ENCODE assay signal across 12 cellular contexts in the genomic region with DNA sequence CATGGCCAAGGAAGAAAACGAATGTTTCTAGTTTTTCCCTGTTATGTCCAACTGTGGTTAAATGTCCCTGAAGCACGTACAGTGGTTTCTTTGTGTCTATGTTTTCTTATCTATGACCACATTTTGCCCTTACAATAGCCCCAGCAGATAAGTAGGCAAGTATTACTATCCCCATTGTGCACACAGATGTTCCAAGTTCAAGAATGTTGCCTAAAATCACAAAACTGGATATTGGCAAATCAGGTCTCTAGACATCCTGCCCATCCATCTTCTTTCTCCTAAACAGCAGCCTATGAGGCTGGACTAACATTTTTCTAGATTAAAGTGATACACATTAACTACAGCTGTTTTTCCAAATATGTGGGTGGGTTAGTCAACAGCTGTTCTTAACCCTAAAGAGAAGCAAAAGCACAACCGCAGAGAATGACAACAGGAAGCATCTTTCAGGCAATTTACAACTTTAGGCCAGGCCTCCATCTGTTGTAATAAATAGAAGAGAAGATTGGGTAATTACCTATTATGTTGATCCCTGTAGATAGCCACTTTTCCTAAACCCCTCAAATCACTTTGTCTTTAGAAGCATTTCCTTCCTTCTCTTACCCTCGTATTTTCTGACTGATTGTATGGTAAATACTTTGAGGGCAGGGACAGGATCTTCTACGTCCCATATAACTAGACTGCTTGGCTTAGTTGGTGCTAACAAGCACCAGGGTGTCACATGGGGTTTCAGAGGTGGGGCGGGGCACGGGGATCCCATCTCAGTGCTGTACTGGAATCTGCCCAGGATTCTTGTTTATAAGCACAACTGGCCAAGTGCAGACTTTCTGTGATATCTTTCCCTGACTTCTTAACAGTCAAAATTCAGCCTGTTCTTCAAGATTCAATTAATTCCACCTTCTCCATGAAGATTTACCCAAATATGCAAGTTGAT.
DNase-seq lines count a peak whose midpoint lies in the region; ATAC-seq lines count a peak whose summit lies in the region.
"Had no signal": no experiment of that assay in that cellular context is flagged by ENCODE, and none has a peak within 500 bp of the region (broad histone marks: within the 10 kb centered on the region; RNA-seq: fewer than 3 reads in every experiment).

No MANE protein-coding gene starts in this region.

- no peak for ATAC-seq in stimulated activated memory B cell treated with anti-CD40 and anti-IgM and Interleukin-4, amounts not matched to agents 10 μg/mL and 1 μg/mL and 100 μg/mL, for 72 hours
- no peak for ATAC-seq in stimulated activated naive CD8-positive, alpha-beta T cell treated with anti-CD3 and anti-CD28 coated beads, Interleukin-15, Interleukin-2, amounts not matched to agents 100 U/mL and 50 U/mL, for 24 hours
- ATAC-seq: activated CD8-positive, alpha-beta T cell treated with anti-CD3 and anti-CD28 coated beads, Interleukin-2, amount 10 ng/mL, durations not matched to agents 7 days and 5 days had no signal

- H3K36me3 Mint-ChIP-seq in stimulated activated memory B cell treated with anti-CD40 and anti-IgM and Interleukin-4, amounts not matched to agents 10 μg/mL and 1 μg/mL and 100 μg/mL, for 72 hours = no peaks in the 10 kb centered on the region

- peak overlapping the region; percentile 31 for H3K27ac Mint-ChIP-seq in stimulated activated memory B cell treated with anti-CD40 and anti-IgM and Interleukin-4, amounts not matched to agents 10 μg/mL and 1 μg/mL and 100 μg/mL, for 72 hours
- H3K27ac Mint-ChIP-seq: activated CD8-positive, alpha-beta T cell treated with anti-CD3 and anti-CD28 coated beads, Interleukin-2, amount 10 ng/mL, durations not matched to agents 7 days and 5 days; activated naive CD4-positive, alpha-beta T cell treated with anti-CD3 and anti-CD28 coated beads for 36 hours; T-helper 1 cell treated with Interleukin-12 subunit alpha and Interleukin-12 subunit beta and Interleukin-4 antibody, amounts not matched to agents 30 μg/mL and 1 μg/mL, for 36 hours had no signal

- H3K9me3 Mint-ChIP-seq in stimulated activated memory B cell treated with anti-CD40 and anti-IgM and Interleukin-4, amounts not matched to agents 10 μg/mL and 1 μg/mL and 100 μg/mL, for 72 hours = no peaks in the 10 kb centered on the region
- H3K9me3 Mint-ChIP-seq: activated naive CD4-positive, alpha-beta T cell treated with anti-CD3 and anti-CD28 coated beads for 36 hours; T-helper 1 cell treated with Interleukin-12 subunit alpha and Interleukin-12 subunit beta and Interleukin-4 antibody, amounts not matched to agents 30 μg/mL and 1 μg/mL, for 36 hours had no signal

- DNase-seq in NCI-H748 (lab: John Stamatoyannopoulos, UW; ENCODE audit: unreplicated experiment) (peak; percentile 36), NCI-H748 treated with DMSO at 0.1 percent for 48 hours (lab: John Stamatoyannopoulos, UW) (no peak), RPMI7951 (ENCODE audit: low read depth) (peak; percentile 73), foreskin melanocyte (peak; percentile 22), pons (ENCODE audit: low spot score) (no peak), NCI-H2107 (lab: John Stamatoyannopoulos, UW) (no peak)
- no peak for DNase-seq in stimulated activated naive CD8-positive, alpha-beta T cell treated with anti-CD3 and anti-CD28 coated beads, Interleukin-15, Interleukin-2, amounts not matched to agents 100 U/mL and 50 U/mL, for 24 hours
- DNase-seq: activated CD8-positive, alpha-beta T cell treated with anti-CD3 and anti-CD28 coated beads, Interleukin-2, amount 10 ng/mL, durations not matched to agents 7 days and 5 days; activated naive CD4-positive, alpha-beta T cell treated with anti-CD3 and anti-CD28 coated beads for 36 hours; retina had no signal

- H3K4me1 Mint-ChIP-seq in stimulated activated memory B cell treated with anti-CD40 and anti-IgM and Interleukin-4, amounts not matched to agents 10 μg/mL and 1 μg/mL and 100 μg/mL, for 72 hours = peaks cover 30% of the 10 kb centered on the region

- H3K4me3 Mint-ChIP-seq in stimulated activated memory B cell treated with anti-CD40 and anti-IgM and Interleukin-4, amounts not matched to agents 10 μg/mL and 1 μg/mL and 100 μg/mL, for 72 hours = no peak overlapping the region
- H3K4me3 Mint-ChIP-seq: activated CD8-positive, alpha-beta T cell treated with anti-CD3 and anti-CD28 coated beads, Interleukin-2, amount 10 ng/mL, durations not matched to agents 7 days and 5 days; activated naive CD4-positive, alpha-beta T cell treated with anti-CD3 and anti-CD28 coated beads for 36 hours; T-helper 1 cell treated with Interleukin-12 subunit alpha and Interleukin-12 subunit beta and Interleukin-4 antibody, amounts not matched to agents 30 μg/mL and 1 μg/mL, for 36 hours had no signal

- no peaks in the 10 kb centered on the region for H3K27me3 Mint-ChIP-seq in stimulated activated memory B cell treated with anti-CD40 and anti-IgM and Interleukin-4, amounts not matched to agents 10 μg/mL and 1 μg/mL and 100 μg/mL, for 72 hours

Comparison
In these comparisons a context has a peak if more than half of its experiments do, and no peak if none do; other contexts are left out.
1. DNase-seq: peak in NCI-H748 (single experiment), RPMI7951 (single experiment) and foreskin melanocyte (single experiment); none in NCI-H748 treated with DMSO at 0.1 percent for 48 hours (single experiment), pons (single experiment), NCI-H2107 (single experiment) and stimulated activated naive CD8-positive, alpha-beta T cell treated with anti-CD3 and anti-CD28 coated beads, Interleukin-15, Interleukin-2, amounts not matched to agents 100 U/mL and 50 U/mL, for 24 hours (single experiment).